8 cellular contexts compared by ENCODE assay signal in genomic region chr3:52770581-52771333, GRCh38. TPM values are rescaled to one million over a fixed set of nuclear protein-coding genes. Genes with fewer than 3 reads are reported as not detected.
DNase-seq lines count a peak whose midpoint lies in the region; ATAC-seq, FAIRE-seq and TF ChIP-seq lines count a peak whose summit lies in the region.

NEK4 (minus strand) TSS chr3:52770940; CDS start chr3:52770746, 194 bp downstream.

- dilution Hi-C loops in endothelial cell of umbilical vein (cut with MboI; ENCODE audit: extremely low pct_ligation_motif_present, low sequenced_read_pairs) = no loop called here

- POLR2A ChIA-PET in endothelial cell of umbilical vein (lab: Charles Lee) = no interaction called here

- no peaks in the 10 kb centered on the region for H3F3A ChIP-seq in OCI-LY1 (ENCODE audit: insufficient read depth, low read length)

- H3K9me3 ChIP-seq in OCI-LY1 (ENCODE audit: low read length) (no peaks in the 10 kb centered on the region), endothelial cell of umbilical vein (replicated peaks; ENCODE audit: control insufficient read depth, insufficient read depth, low read length) (no peaks in the 10 kb centered on the region)

- no peaks in the 10 kb centered on the region for H3K9me1 ChIP-seq in endothelial cell of umbilical vein (replicated peaks; ENCODE audit: control insufficient read depth, extremely low read depth, insufficient read depth, low read length)

- TF ChIP-seq CTCF in OCI-LY1 (IDR thresholded peaks at IDR 0.05; ENCODE audit: low read length) (no peak), endothelial cell of umbilical vein (IDR thresholded peaks at IDR 0.05; ENCODE audit: extremely low read depth in 1 of 2, insufficient read depth in 1 of 2, low read depth in 1 of 2, low read length in 2 of 2) (no peak)

- no peaks in the 10 kb centered on the region for H3K9me2 ChIP-seq in OCI-LY1 (ENCODE audit: low read depth, low read length)

- H2AFZ ChIP-seq in OCI-LY1 (ENCODE audit: low read length) (peak within 1 kb of the TSS; percentile 72; the same call in 1 of the 2 replicates), endothelial cell of umbilical vein (ENCODE audit: low read depth, low read length) (peak within 1 kb of the TSS; percentile 91)

- DNase-seq in DMS 273 (lab: John Stamatoyannopoulos, UW; ENCODE audit: unreplicated experiment) = peak; percentile 93
- DNase-seq in HuH-7 (ENCODE audit: low spot score) = peak; percentile 67
- peak; percentile 84 for DNase-seq in activated CD8-positive, alpha-beta memory T cell treated with anti-CD3 and anti-CD28 coated beads, Interleukin-2, amount 50 U/mL, for 4 hours
- DNase-seq in endothelial cell of umbilical vein (ENCODE audit: low read depth, low spot score) = peak; percentile 92
- DNase-seq in midbrain (lab: John Stamatoyannopoulos, UW) = peak; percentile 97
- peak; percentile 87 for DNase-seq in stimulated activated CD8-positive, alpha-beta memory T cell treated with anti-CD3 and anti-CD28 coated beads, Interleukin-15, amount 100 ng/mL, for 48 hours (ENCODE audit: low read depth in 2 of 2)

- peak within 1 kb of the TSS; percentile 80 for H3K9ac ChIP-seq in OCI-LY1 (ENCODE audit: low read length)
- peak within 1 kb of the TSS; percentile 67 for H3K9ac ChIP-seq in endothelial cell of umbilical vein (replicated peaks; ENCODE audit: extremely low read depth, insufficient read depth, low read length)

- H3K4me3 ChIP-seq in OCI-LY1 (ENCODE audit: low read depth, low read length, poor library complexity, severe bottlenecking) (peak within 1 kb of the TSS; percentile 84), endothelial cell of umbilical vein (replicated peaks in 1 of 3; ENCODE audit: insufficient read depth in 1 of 3, low read depth in 1 of 3, low read length in 3 of 3) (peak within 1 kb of the TSS; percentile 34 to 81 (median 73))

- intact Hi-C loops in endothelial cell of umbilical vein (cut with micrococcal nuclease) = no loop called here

- FAIRE-seq in endothelial cell of umbilical vein (lab: Jason Lieb, UNC) = peak; percentile 79

- H3K4me2 ChIP-seq in OCI-LY1 (ENCODE audit: low read length) = peak within 1 kb of the TSS; percentile 65
- H3K4me2 ChIP-seq in endothelial cell of umbilical vein (ENCODE audit: insufficient read depth, low read length) = peak within 1 kb of the TSS; percentile 98

- CTCF ChIA-PET in endothelial cell of umbilical vein (lab: Charles Lee) = interaction anchor here (0.6 to 1.6 kb wide), 3 partner anchors 10 to 336 kb away, joined by 4 to 11 read pairs (median 4); no protein-coding TSS in a partner anchor

- H3K27ac ChIP-seq in OCI-LY1 (ENCODE audit: low read depth, low read length, poor library complexity, severe bottlenecking) (peak within 1 kb of the TSS; percentile 69), endothelial cell of umbilical vein (ENCODE audit: insufficient read depth, low read depth, low read length) (peak within 1 kb of the TSS; percentile 54)

- H3K36me3 ChIP-seq in OCI-LY1 (ENCODE audit: insufficient read depth, low read length) (peaks cover 12% of the 10 kb centered on the region; the same call in 1 of the 2 replicates), endothelial cell of umbilical vein (ENCODE audit: control insufficient read depth in 2 of 2, extremely low read depth in 1 of 2, insufficient read depth in 2 of 2, low read length in 2 of 2) (peaks cover 3 to 4% of the 10 kb centered on the region in 2 experiments)

- peaks cover 25% of the 10 kb centered on the region for H3K4me1 ChIP-seq in OCI-LY1 (ENCODE audit: insufficient read depth, low read length, severe bottlenecking)
- H3K4me1 ChIP-seq in endothelial cell of umbilical vein (ENCODE audit: control insufficient read depth, extremely low read depth, insufficient read depth, low read length) = peaks cover 12% of the 10 kb centered on the region

- BruUV-seq in endothelial cell of umbilical vein (replicated peaks; lab: Mats Ljungman, UMichigan) = no TSS peak

- H3K27me3 ChIP-seq in OCI-LY1 (ENCODE audit: insufficient read depth, low read length) (no peaks in the 10 kb centered on the region), endothelial cell of umbilical vein (ENCODE audit: control insufficient read depth in 2 of 2, insufficient read depth in 2 of 2, low read length in 2 of 2) (no peaks in the 10 kb centered on the region)

- no peaks in the 10 kb centered on the region for H3K79me2 ChIP-seq in OCI-LY1 (ENCODE audit: insufficient read depth, low read length)
- H3K79me2 ChIP-seq in endothelial cell of umbilical vein (ENCODE audit: control insufficient read depth, insufficient read depth, low read length) = peaks cover 13% of the 10 kb centered on the region

- no peaks in the 10 kb centered on the region for H4K20me1 ChIP-seq in OCI-LY1 (ENCODE audit: insufficient read depth, low read length)
- no peaks in the 10 kb centered on the region for H4K20me1 ChIP-seq in endothelial cell of umbilical vein (replicated peaks; ENCODE audit: control insufficient read depth, extremely low read depth, insufficient read depth, low read length)

- TF ChIP-seq POLR2A in endothelial cell of umbilical vein (IDR thresholded peaks at IDR 0.05; ENCODE audit: low read depth, low read length) = peak; percentile 98

- peak; percentile 92 for ATAC-seq in GM21515 (IDR thresholded peaks at IDR 0.05; ENCODE audit: unreplicated experiment)

TF ChIP-seq in endothelial cell of umbilical vein, 7 proteins besides CTCF, POLR2A, EP300 and RAD21:
- peak; percentile 97 for TF ChIP-seq POLR2AphosphoS5 (IDR thresholded peaks at IDR 0.05; ENCODE audit: insufficient read depth, low read depth, low read length)
- no peak for TF ChIP-seq MYC (IDR thresholded peaks at IDR 0.05; ENCODE audit: low read depth, low read length)
- no peak for TF ChIP-seq EZH2 (IDR thresholded peaks at IDR 0.05; ENCODE audit: borderline replicate concordance, low read depth, low read length, severe bottlenecking)
- TF ChIP-seq GATA2 (IDR thresholded peaks at IDR 0.05; ENCODE audit: insufficient read depth, insufficient read length, low read depth, low read length) = no peak
- no peak for TF ChIP-seq FOS (IDR thresholded peaks at IDR 0.05; ENCODE audit: borderline replicate concordance, insufficient read depth, low read length)
- TF ChIP-seq JUN (IDR thresholded peaks at IDR 0.05; ENCODE audit: borderline replicate concordance, insufficient read depth, insufficient read length, low read depth) = no peak
- no peak for TF ChIP-seq MAX (IDR thresholded peaks at IDR 0.05; ENCODE audit: insufficient read depth, insufficient read length)

RNA-seq across cellular contexts. Expression of gene NEK4, which starts in this region (rescaled TPM):
- total RNA-seq in endothelial cell of umbilical vein = 20.8 and 24.0 TPM in 2 replicates
- 3.6 and 4.4 TPM in 2 replicates for polyA plus RNA-seq in endothelial cell of umbilical vein
- polyA plus RNA-seq in endothelial cell of umbilical vein (2011; cell fraction: cytosol; rRNA removed) = 5.9 and 7.1 TPM in 2 replicates
- polyA plus RNA-seq in endothelial cell of umbilical vein (2011; cell fraction: nucleus; rRNA removed) = 16.2 and 19.3 TPM in 2 replicates
- 6.9 and 7.7 TPM in 2 replicates for polyA plus RNA-seq in endothelial cell of umbilical vein (2012)
- polyA minus RNA-seq in endothelial cell of umbilical vein = 14.1 and 14.4 TPM in 2 replicates
- 20.0 TPM for polyA minus RNA-seq in endothelial cell of umbilical vein (2011; cell fraction: cytosol; rRNA and poly(A)+ RNA removed)
- polyA minus RNA-seq in endothelial cell of umbilical vein (2011; cell fraction: nucleus; rRNA and poly(A)+ RNA removed) = 14.3 and 21.7 TPM in 2 replicates

Comparison
In these comparisons a context has a peak if more than half of its experiments do, and no peak if none do; other contexts are left out.
1. Peak in every context shown above with its lines: DNase-seq, ATAC-seq, H3K4me3 ChIP-seq and H3K27ac ChIP-seq.